Comparison of ENCODE assay signal across 8 cellular contexts in the genomic region with DNA sequence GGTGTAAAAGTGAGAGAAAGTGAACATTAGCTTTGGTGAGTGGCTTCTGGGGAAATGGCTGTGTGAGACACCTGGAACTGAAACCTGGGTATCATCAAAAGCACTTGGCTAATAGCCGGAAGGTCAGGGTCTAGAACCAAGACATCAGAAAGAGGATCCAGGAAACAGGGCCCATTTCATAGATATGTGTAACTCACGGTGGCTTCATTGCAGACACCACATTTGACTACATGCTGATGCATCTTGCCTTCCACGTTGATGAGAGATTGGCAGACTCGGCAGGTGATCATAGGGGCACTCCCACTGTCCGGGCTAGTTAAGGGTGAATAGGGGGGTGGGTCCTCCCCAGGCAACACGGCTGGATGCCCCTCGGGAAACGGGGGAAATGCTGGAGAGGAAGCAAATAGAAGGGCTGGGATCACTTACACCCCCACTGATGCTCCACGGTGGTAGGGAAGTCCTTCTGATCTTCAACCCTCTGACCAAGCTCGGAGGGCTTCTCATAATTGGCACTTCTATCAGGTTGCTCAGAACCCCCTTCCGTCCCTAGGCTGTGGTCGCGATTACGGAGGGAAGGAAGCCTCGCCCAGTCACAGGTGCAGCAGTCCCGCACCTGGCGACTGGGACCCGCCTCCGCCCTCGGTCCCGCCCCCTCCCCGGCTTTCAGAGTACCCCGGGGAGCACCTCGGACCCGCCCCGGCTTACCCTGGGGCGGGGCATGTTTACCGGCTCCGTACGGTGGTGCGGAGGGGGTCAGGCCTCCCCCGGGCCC. TPM values are rescaled to one million over a fixed set of nuclear protein-coding genes. Genes with fewer than 3 reads are reported as not detected.
A peak's percentile ranks its signal among the peaks of the same experiment; 100 is the strongest.
DNase-seq lines count a peak whose midpoint lies in the region; ATAC-seq and TF ChIP-seq lines count a peak whose summit lies in the region.

No MANE protein-coding gene starts in this region.

- no peak for TF ChIP-seq POLR2A in esophagus squamous epithelium (IDR thresholded peaks at IDR 0.05)

- ATAC-seq in GM21717 (IDR thresholded peaks at IDR 0.05; ENCODE audit: unreplicated experiment), result peak; percentile 6
- ATAC-seq in HG03565 (IDR thresholded peaks at IDR 0.05; ENCODE audit: unreplicated experiment), result no peak

- H3K9me3 ChIP-seq in esophagus squamous epithelium (no peaks in the 10 kb centered on the region), neutrophil (no peaks in the 10 kb centered on the region)

- intact Hi-C loops in esophagus squamous epithelium (cut with DNase I), result no loop called here

- H3K4me3 ChIP-seq in esophagus squamous epithelium, result peak overlapping the region; percentile 72 to 100 (median 99)
- H3K4me3 ChIP-seq in neutrophil (ENCODE audit: low read depth in 1 of 2, low read length in 1 of 2), result peak overlapping the region; percentile 69 to 80

- DNase-seq in CD1c-positive myeloid dendritic cell (ENCODE audit: extremely low spot score) (peak; percentile 78), NCI-H146 treated with DMSO at 0.1 percent for 48 hours (lab: John Stamatoyannopoulos, UW; ENCODE audit: unreplicated experiment) (peak; percentile 21), esophagus squamous epithelium (lab: John Stamatoyannopoulos, UW) (no peak), SW 1271 (lab: John Stamatoyannopoulos, UW) (no peak)
- peak; percentile 61 for DNase-seq in activated CD8-positive, alpha-beta memory T cell treated with anti-CD3 and anti-CD28 coated beads, Interleukin-2, amount 50 U/mL, for 48 hours

- TF ChIP-seq CTCF in esophagus squamous epithelium (IDR thresholded peaks at IDR 0.05), result no peak
- TF ChIP-seq CTCF in neutrophil (IDR thresholded peaks at IDR 0.05), result no peak

- 7 to 16% methylated on average over 7 to 8 of the region's 32 CpGs for WGBS in esophagus squamous epithelium, 2 donors

- H3K27me3 ChIP-seq in esophagus squamous epithelium (no peaks in the 10 kb centered on the region), neutrophil (no peaks in the 10 kb centered on the region)

- H3K36me3 ChIP-seq in esophagus squamous epithelium, result peaks cover 19 to 37% (median 29%) of the 10 kb centered on the region in 3 donors
- H3K36me3 ChIP-seq in neutrophil, result peaks cover 33% of the 10 kb centered on the region

- H3K4me1 ChIP-seq in esophagus squamous epithelium, result peaks cover 17 to 59% (median 24%) of the 10 kb centered on the region in 3 donors
- H3K4me1 ChIP-seq in neutrophil (ENCODE audit: control insufficient read depth in 1 of 2, insufficient read depth in 1 of 2, low read depth in 1 of 2, low read length in 1 of 2), result peaks cover 56 to 62% of the 10 kb centered on the region in 2 experiments

- H3K27ac ChIP-seq in esophagus squamous epithelium (peak overlapping the region; percentile 97 to 100 (median 100)), neutrophil (peak overlapping the region; percentile 88)

RNA-seq across cellular contexts. Expression of a gene that starts 0.6 kb away (rescaled TPM):
- 10 to 100 TPM; 15.8 to 25.7 (median 19.1) TPM for total RNA-seq in esophagus squamous epithelium

RNA-seq across cellular contexts. Expression of a gene that starts 5.6 kb away (rescaled TPM):
- 100 to 1,000 TPM in 3 of 4 donors, 10 to 100 TPM in 1; 75.7 to 132 (median 115) TPM for total RNA-seq in esophagus squamous epithelium

RNA-seq across cellular contexts. Expression of a gene that starts 6.0 kb away (rescaled TPM):
- total RNA-seq in esophagus squamous epithelium, result 10 to 100 TPM; 22.3 to 41.6 (median 26.6) TPM

RNA-seq across cellular contexts. Expression of a gene that starts 8.6 kb away (rescaled TPM):
- total RNA-seq in esophagus squamous epithelium, result 100 to 1,000 TPM in 2 of 4 donors, 10 to 100 TPM in 2; 84.4 to 155 (median 104) TPM

RNA-seq across cellular contexts. Expression of a gene that starts 24.7 kb away (rescaled TPM):
- under 1 TPM in 1 of 4 donors, not detected in 3; 0.57 TPM for total RNA-seq in esophagus squamous epithelium

Comparison
In these comparisons a context has a peak if more than half of its experiments do, and no peak if none do; other contexts are left out.
1. DNase-seq: peak in CD1c-positive myeloid dendritic cell (single experiment), NCI-H146 treated with DMSO at 0.1 percent for 48 hours (single experiment) and activated CD8-positive, alpha-beta memory T cell treated with anti-CD3 and anti-CD28 coated beads, Interleukin-2, amount 50 U/mL, for 48 hours (single experiment); none in esophagus squamous epithelium (single experiment) and SW 1271 (0 of 2).